ENCODE assay signal across 1 cellular context in genomic region chr17:74738051-74738996, GRCh38.
TF ChIP-seq lines count a peak whose summit lies in the region.

No MANE protein-coding gene starts in this region.

TF ChIP-seq in liver, 16 proteins besides CTCF, POLR2A, EP300 and RAD21 (continued from another document):
- no peak for TF ChIP-seq NR2F2 (IDR thresholded peaks at IDR 0.05)
- no peak for TF ChIP-seq FOXA1 (IDR thresholded peaks at IDR 0.05)
- no peak for TF ChIP-seq YY1 (IDR thresholded peaks at IDR 0.05)
- no peak for TF ChIP-seq HNF4G (IDR thresholded peaks at IDR 0.05)
- no peak for TF ChIP-seq RXRA (IDR thresholded peaks at IDR 0.05)
- no peak for TF ChIP-seq ATF3 (IDR thresholded peaks at IDR 0.05)
- no peak for TF ChIP-seq FOXA2 (IDR thresholded peaks at IDR 0.05)
- TF ChIP-seq JUND (IDR thresholded peaks at IDR 0.05), result no peak
- no peak for TF ChIP-seq ZBTB33 (IDR thresholded peaks at IDR 0.05)
- no peak for TF ChIP-seq TAF1 (conservative IDR thresholded peaks at IDR 0.05)
TF ChIP-seq in liver: peak in this region for 0.
